ENCODE assay signal across 23 cellular contexts in the genomic region with DNA sequence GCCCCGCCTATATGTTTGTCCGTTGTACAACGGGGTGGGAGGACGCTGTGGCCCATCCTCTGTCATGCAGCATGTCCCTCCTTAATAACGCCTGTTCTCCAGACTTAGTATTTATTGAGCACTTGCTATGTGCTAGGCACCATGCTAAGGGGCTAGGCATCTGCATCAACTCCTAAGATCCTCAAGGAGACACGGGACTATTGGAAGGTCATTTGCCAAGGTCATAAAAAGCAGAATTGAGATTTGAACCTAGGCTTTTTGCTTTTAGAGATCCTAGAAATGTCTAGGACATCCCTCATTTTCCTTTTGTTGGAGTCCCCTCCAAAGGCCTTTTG. TPM values are rescaled to one million over a fixed set of nuclear protein-coding genes. Genes with fewer than 3 reads are reported as not detected.
A peak's percentile ranks its signal among the peaks of the same experiment; 100 is the strongest.
DNase-seq lines count a peak whose midpoint lies in the region; ATAC-seq and TF ChIP-seq lines count a peak whose summit lies in the region.
"Had no signal": no experiment of that assay in that cellular context is flagged by ENCODE, and none has a peak within 500 bp of the region (broad histone marks: within the 10 kb centered on the region; RNA-seq: fewer than 3 reads in every experiment).

No MANE protein-coding gene starts in this region.

- H3K4me2 ChIP-seq in GM23338 = peak overlapping the region; percentile 90; the same call in 1 of the 2 replicates
- H3K4me2 ChIP-seq in OCI-LY1 (ENCODE audit: low read length) = peak overlapping the region; percentile 72

- H3K9ac ChIP-seq in OCI-LY1 (ENCODE audit: low read length) = no peak overlapping the region; the same call in 1 of the 2 replicates
- no peak overlapping the region for H3K9ac ChIP-seq in iPS-15b (ENCODE audit: low read depth, low read length)

- H3K9me2 ChIP-seq in GM23338 (ENCODE audit: insufficient read depth) (no peaks in the 10 kb centered on the region), OCI-LY1 (ENCODE audit: low read depth, low read length) (no peaks in the 10 kb centered on the region)

- peak overlapping the region; percentile 91 for H3K27ac Mint-ChIP-seq in GM23338
- no peak overlapping the region for H3K27ac Mint-ChIP-seq in activated naive CD8-positive, alpha-beta T cell treated with anti-CD3 and anti-CD28 coated beads, Interleukin-2, amount 50 U/mL, for 24 hours
- H3K27ac Mint-ChIP-seq: activated B cell treated with CpG ODN at 0.5 μM for 24 hours; activated T-helper 2 cell treated with anti-CD3 and anti-CD28 coated beads, Interferon-gamma antibody, Interleukin-2, Interleukin-4, amounts not matched to agents 10 μg/mL and 5 μg/mL and 100 μg/mL, durations not matched to agents 14 hours and 24 hours and 36 hours; T-helper 1 cell treated with Interleukin-12 subunit alpha and Interleukin-12 subunit beta and Interleukin-4 antibody, amounts not matched to agents 30 μg/mL and 1 μg/mL, for 36 hours had no signal

- H3K79me2 ChIP-seq in GM23338 (replicated peaks; ENCODE audit: insufficient read depth) (peaks cover 4% of the 10 kb centered on the region), OCI-LY1 (ENCODE audit: insufficient read depth, low read length) (no peaks in the 10 kb centered on the region)

- H3K36me3 ChIP-seq in GM23338 (ENCODE audit: insufficient read depth) (no peaks in the 10 kb centered on the region), OCI-LY1 (ENCODE audit: insufficient read depth, low read length) (peaks cover 8% of the 10 kb centered on the region; the same call in 1 of the 2 replicates), iPS-15b (ENCODE audit: control insufficient read depth, insufficient read depth, low read length) (no peaks in the 10 kb centered on the region)
- H3K36me3 ChIP-seq: adrenal gland, esophagus squamous epithelium had no signal

- H3K27ac ChIP-seq in GM23338 (ENCODE audit: low read depth) = peak overlapping the region; percentile 64; the same call in 1 of the 2 replicates
- peak overlapping the region; percentile 76 for H3K27ac ChIP-seq in OCI-LY1 (ENCODE audit: low read depth, low read length, poor library complexity, severe bottlenecking)
- H3K27ac ChIP-seq: adrenal gland, esophagus squamous epithelium, skin epidermis had no signal

- peaks cover 35% of the 10 kb centered on the region for H3K27me3 Mint-ChIP-seq in GM23338 (ENCODE audit: insufficient read depth, low read depth, poor library complexity)
- H3K27me3 Mint-ChIP-seq in activated naive CD8-positive, alpha-beta T cell treated with anti-CD3 and anti-CD28 coated beads, Interleukin-2, amount 50 U/mL, for 24 hours = peaks cover 79% of the 10 kb centered on the region

- H3K9me3 ChIP-seq in OCI-LY1 (ENCODE audit: low read length) (no peaks in the 10 kb centered on the region), iPS-15b (ENCODE audit: control insufficient read depth, insufficient read depth, low read length) (no peaks in the 10 kb centered on the region)
- H3K9me3 ChIP-seq: adrenal gland, esophagus squamous epithelium had no signal

- H3K4me3 Mint-ChIP-seq in GM23338 = peak overlapping the region; percentile 61; the same call in 2 of the 3 replicates
- no peak overlapping the region for H3K4me3 Mint-ChIP-seq in activated naive CD8-positive, alpha-beta T cell treated with anti-CD3 and anti-CD28 coated beads, Interleukin-2, amount 50 U/mL, for 24 hours
- H3K4me3 Mint-ChIP-seq: activated B cell treated with CpG ODN at 0.5 μM for 24 hours; T-helper 1 cell treated with Interleukin-12 subunit alpha and Interleukin-12 subunit beta and Interleukin-4 antibody, amounts not matched to agents 30 μg/mL and 1 μg/mL, for 36 hours had no signal

- H3F3A ChIP-seq in GM23338 (replicated peaks; ENCODE audit: low read depth) (peaks cover 53% of the 10 kb centered on the region), OCI-LY1 (ENCODE audit: insufficient read depth, low read length) (peaks cover 12% of the 10 kb centered on the region)

- H4K20me1 ChIP-seq in GM23338 (replicated peaks; ENCODE audit: insufficient read depth) (peaks cover 6% of the 10 kb centered on the region), OCI-LY1 (ENCODE audit: insufficient read depth, low read length) (no peaks in the 10 kb centered on the region)

- H3K9me3 Mint-ChIP-seq in GM23338 = no peaks in the 10 kb centered on the region; the same call in 2 of the 3 replicates
- H3K9me3 Mint-ChIP-seq in activated naive CD8-positive, alpha-beta T cell treated with anti-CD3 and anti-CD28 coated beads, Interleukin-2, amount 50 U/mL, for 24 hours = no peaks in the 10 kb centered on the region
- H3K9me3 Mint-ChIP-seq: activated T-helper 2 cell treated with anti-CD3 and anti-CD28 coated beads, Interferon-gamma antibody, Interleukin-2, Interleukin-4, amounts not matched to agents 10 μg/mL and 5 μg/mL and 100 μg/mL, durations not matched to agents 14 hours and 24 hours and 36 hours; T-helper 1 cell treated with Interleukin-12 subunit alpha and Interleukin-12 subunit beta and Interleukin-4 antibody, amounts not matched to agents 30 μg/mL and 1 μg/mL, for 36 hours had no signal

- no peak for TF ChIP-seq CTCF in GM23338 (conservative IDR thresholded peaks at IDR 0.05; ENCODE audit: low read depth in 2 of 2)
- no peak for TF ChIP-seq CTCF in OCI-LY1 (IDR thresholded peaks at IDR 0.05; ENCODE audit: low read length)

- ATAC-seq in GM23338 (no peak), GM18870 (IDR thresholded peaks at IDR 0.05; ENCODE audit: unreplicated experiment) (no peak)
- ATAC-seq in activated naive CD8-positive, alpha-beta T cell treated with anti-CD3 and anti-CD28 coated beads, Interleukin-2, amount 50 U/mL, for 24 hours = no peak

- H3K4me1 ChIP-seq in GM23338 (ENCODE audit: insufficient read depth) = peaks cover 34% of the 10 kb centered on the region
- H3K4me1 ChIP-seq in OCI-LY1 (ENCODE audit: insufficient read depth, low read length, severe bottlenecking) = peaks cover 68% of the 10 kb centered on the region
- H3K4me1 ChIP-seq in iPS-15b (ENCODE audit: control insufficient read depth, insufficient read depth, low read length) = peaks cover 3% of the 10 kb centered on the region

- H2AFZ ChIP-seq in GM23338 = no peak overlapping the region
- H2AFZ ChIP-seq in OCI-LY1 (ENCODE audit: low read length) = no peak overlapping the region

- H3K4me3 ChIP-seq in GM23338 (peak overlapping the region; percentile 77; the same call in 1 of the 2 replicates), OCI-LY1 (ENCODE audit: low read depth, low read length, poor library complexity, severe bottlenecking) (peak overlapping the region; percentile 68), iPS-15b (ENCODE audit: low read depth, low read length) (peak overlapping the region; percentile 23)
- H3K4me3 ChIP-seq: adrenal gland, lung, skin epidermis had no signal

- no peaks in the 10 kb centered on the region; the same call in 2 of the 3 replicates for H3K36me3 Mint-ChIP-seq in GM23338 (ENCODE audit: low read depth)
- no peaks in the 10 kb centered on the region for H3K36me3 Mint-ChIP-seq in activated naive CD8-positive, alpha-beta T cell treated with anti-CD3 and anti-CD28 coated beads, Interleukin-2, amount 50 U/mL, for 24 hours (ENCODE audit: low read depth)

- H3K4me1 Mint-ChIP-seq in GM23338 = peaks cover 43% of the 10 kb centered on the region
- H3K4me1 Mint-ChIP-seq in activated naive CD8-positive, alpha-beta T cell treated with anti-CD3 and anti-CD28 coated beads, Interleukin-2, amount 50 U/mL, for 24 hours = peaks cover 38% of the 10 kb centered on the region

- no peak for DNase-seq in GM23338 (ENCODE audit: low spot score)
- no peak for DNase-seq in NCI-H2107 (lab: John Stamatoyannopoulos, UW)
- DNase-seq in activated naive CD8-positive, alpha-beta T cell treated with anti-CD3 and anti-CD28 coated beads, Interleukin-2, amount 50 U/mL, for 24 hours = no peak
- DNase-seq: activated B cell treated with CpG ODN at 0.5 μM for 24 hours; effector CD4-positive, alpha-beta T cell; esophagus squamous epithelium; naive B cell; NCI-H1694; NK-92 treated with Interleukin-12 subunit alpha and Interleukin-12 subunit beta, amount 100 ng/mL, for 24 hours; Right ventricle myocardium superior; stimulated activated CD4-positive, alpha-beta T cell treated with anti-CD3 and anti-CD28 coated beads, Interleukin-4, amount 100 ng/mL, for 1 hour had no signal

- peaks cover 14% of the 10 kb centered on the region for H3K27me3 ChIP-seq in GM23338 (ENCODE audit: insufficient read depth)
- no peaks in the 10 kb centered on the region for H3K27me3 ChIP-seq in OCI-LY1 (ENCODE audit: insufficient read depth, low read length)
- H3K27me3 ChIP-seq in iPS-15b (ENCODE audit: control insufficient read depth, insufficient read depth, low read length) = peaks cover 24% of the 10 kb centered on the region

TF ChIP-seq in GM23338, 12 proteins besides CTCF, POLR2A, EP300 and RAD21 (continues in another document):
- TF ChIP-seq EZH2phosphoT487 (IDR thresholded peaks at IDR 0.05; ENCODE audit: unreplicated experiment) (no peak), ZNF114 (CRISPR knock-in tag; IDR thresholded peaks at IDR 0.05) (no peak)

RNA-seq across cellular contexts. Expression of gene MAST1, which starts 1.8 kb away (rescaled TPM):
- total RNA-seq in GM23338 (2014; rRNA removed; shearing (Covaris generic)) = 13.4 and 19.9 TPM in 2 replicates
- 8.9 and 13.9 TPM in 2 replicates for polyA plus RNA-seq in GM23338 (2016; fragmentation: Nextera tagmentation; extraction: Ambion mirVana)
- total RNA-seq: Right ventricle myocardium superior had no signal

RNA-seq across cellular contexts. Expression of gene RTBDN, which starts 2.1 kb away (rescaled TPM):
- total RNA-seq in GM23338 (2014; rRNA removed; shearing (Covaris generic)) = 3.3 and 4.1 TPM in 2 replicates
- 4.4 and 4.6 TPM in 2 replicates for polyA plus RNA-seq in GM23338 (2016; fragmentation: Nextera tagmentation; extraction: Ambion mirVana)
- total RNA-seq: activated B cell treated with CpG ODN at 0.5 μM for 24 hours; activated T-helper 2 cell treated with anti-CD3 and anti-CD28 coated beads, Interferon-gamma antibody, Interleukin-2, Interleukin-4, amounts not matched to agents 10 μg/mL and 5 μg/mL and 100 μg/mL, durations not matched to agents 14 hours and 24 hours and 36 hours; cardiac septum; esophagus squamous epithelium; glomerular endothelial cell; lung; posterior vena cava; Right ventricle myocardium superior had no signal
- polyA plus RNA-seq: lung had no signal

RNA-seq across cellular contexts. Expression of gene RNASEH2A, which starts 30.1 kb away (rescaled TPM):
- total RNA-seq in GM23338 (2014; rRNA removed; shearing (Covaris generic)) = 62.6 and 68.2 TPM in 2 replicates
- polyA plus RNA-seq in GM23338 (2016; fragmentation: Nextera tagmentation; extraction: Ambion mirVana) = 39.4 and 40.5 TPM in 2 replicates

RNA-seq across cellular contexts. Expression of gene THSD8, which starts 34.6 kb away (rescaled TPM):
- total RNA-seq in GM23338 (2014; rRNA removed; shearing (Covaris generic)) = 0.38 TPM in 1 of 2 replicates, not detected in the other
- polyA plus RNA-seq in GM23338 (2016; fragmentation: Nextera tagmentation; extraction: Ambion mirVana) = 38.5 and 42.2 TPM in 2 replicates
- total RNA-seq: esophagus squamous epithelium, glomerular endothelial cell, HT-29 had no signal

RNA-seq across cellular contexts. Expression of gene PRDX2, which starts 34.9 kb away (rescaled TPM):
- 465 and 486 TPM in 2 replicates for total RNA-seq in GM23338 (2014; rRNA removed; shearing (Covaris generic))
- 314 and 346 TPM in 2 replicates for polyA plus RNA-seq in GM23338 (2016; fragmentation: Nextera tagmentation; extraction: Ambion mirVana)

Comparison
In these comparisons a context has a peak if more than half of its experiments do, and no peak if none do; other contexts are left out.
1. H3K4me3 ChIP-seq: peak in every context shown above with its lines; median percentile 77 in GM23338; 68 in OCI-LY1; 23 in iPS-15b.